ENCODE assay signal across 17 cellular contexts in the genomic region with DNA sequence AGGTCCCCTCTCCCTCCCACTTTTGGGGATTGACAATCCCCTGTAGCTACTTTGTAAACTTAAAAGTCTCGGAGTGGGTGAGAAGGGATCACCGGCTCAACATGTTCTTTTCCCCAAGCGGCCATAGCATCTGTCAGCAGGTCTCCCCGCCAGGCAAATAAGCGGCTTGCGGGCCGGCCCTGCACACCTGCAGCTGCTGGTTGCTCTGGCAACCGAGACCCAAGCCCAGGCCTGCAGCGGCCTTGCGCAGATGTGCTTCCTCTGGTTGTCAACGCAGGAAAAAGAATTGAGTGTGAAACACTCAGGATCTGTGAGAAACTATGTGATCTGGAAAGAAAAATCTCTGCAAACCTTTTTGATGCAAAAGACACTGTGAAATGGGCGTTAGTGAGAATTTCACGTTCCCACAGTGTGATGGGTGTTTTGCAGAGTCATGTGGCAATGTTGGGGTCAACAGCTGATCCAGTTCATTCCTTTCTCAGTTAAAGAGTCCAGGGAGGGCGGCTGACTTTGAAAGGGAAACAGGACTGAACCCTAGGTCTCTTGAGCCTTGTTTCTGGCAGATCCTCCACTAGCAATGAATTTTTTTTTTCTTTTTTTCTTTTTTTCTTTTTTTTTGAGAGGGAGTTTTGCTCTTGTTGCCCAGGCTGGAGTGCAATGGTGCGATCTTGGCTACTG. TPM values are rescaled to one million over a fixed set of nuclear protein-coding genes. Genes with fewer than 3 reads are reported as not detected.
DNase-seq lines count a peak whose midpoint lies in the region; ATAC-seq and TF ChIP-seq lines count a peak whose summit lies in the region.
"Had no signal": no experiment of that assay in that cellular context is flagged by ENCODE, and none has a peak within 500 bp of the region (broad histone marks: within the 10 kb centered on the region; RNA-seq: fewer than 3 reads in every experiment).

No MANE protein-coding gene starts in this region.

- H3K36me3 ChIP-seq in ectodermal cell (ENCODE audit: control insufficient read depth, insufficient read depth, low read length): no peaks in the 10 kb centered on the region

- H3K9me3 Mint-ChIP-seq in nephron (no peaks in the 10 kb centered on the region), immature natural killer cell (no peaks in the 10 kb centered on the region)
- H3K9me3 Mint-ChIP-seq: CD8-positive, alpha-beta T cell; natural killer cell had no signal

- H3K4me1 ChIP-seq in ectodermal cell (ENCODE audit: control insufficient read depth, insufficient read depth, low read length): peaks cover 10% of the 10 kb centered on the region

- H3K4me3 Mint-ChIP-seq in nephron (no peak overlapping the region), immature natural killer cell (no peak overlapping the region)
- H3K4me3 Mint-ChIP-seq: activated CD8-positive, alpha-beta T cell treated with anti-CD3 and anti-CD28 coated beads, Interleukin-2, amount 10 ng/mL, durations not matched to agents 7 days and 5 days; CD8-positive, alpha-beta T cell; natural killer cell had no signal

- no peak for ATAC-seq in GM21528 (IDR thresholded peaks at IDR 0.05; ENCODE audit: low FRiP score, unreplicated experiment)
- ATAC-seq: activated CD8-positive, alpha-beta T cell treated with anti-CD3 and anti-CD28 coated beads, Interleukin-2, amount 10 ng/mL, durations not matched to agents 7 days and 5 days; CD8-positive, alpha-beta T cell; natural killer cell had no signal

- 68 to 72% methylated on average over 15 of the region's 15 CpGs for whole genome bisulfite sequencing in ectodermal cell, 2 experiments

- H3K4me1 Mint-ChIP-seq in nephron (peaks cover 38% of the 10 kb centered on the region), immature natural killer cell (peaks cover 17 to 18% of the 10 kb centered on the region in 2 donors)

- H3K4me3 ChIP-seq in ectodermal cell (ENCODE audit: insufficient read depth, low read depth, low read length): no peak overlapping the region

- no peaks in the 10 kb centered on the region for H3K9me3 ChIP-seq in ectodermal cell (ENCODE audit: control insufficient read depth, low read length)

- peak; percentile 52 for DNase-seq in DMS 273 (lab: John Stamatoyannopoulos, UW; ENCODE audit: unreplicated experiment)
- DNase-seq in DMS 273 treated with DMSO at 0.1 percent for 48 hours (lab: John Stamatoyannopoulos, UW): no peak
- peak; percentile 70 for DNase-seq in NAMALWA (ENCODE audit: low spot score)
- DNase-seq in immature natural killer cell: no peak
- DNase-seq in stimulated activated CD4-positive, alpha-beta T cell treated with anti-CD3 and anti-CD28 coated beads, Interleukin-4, amount 100 ng/mL, for 1 hour: no peak
- DNase-seq: activated CD8-positive, alpha-beta T cell treated with anti-CD3 and anti-CD28 coated beads, Interleukin-2, amount 10 ng/mL, durations not matched to agents 7 days and 5 days; activated naive CD4-positive, alpha-beta T cell treated with anti-CD3 and anti-CD28 coated beads, Interleukin-2, amount 50 U/mL, for 16 hours; left cardiac atrium; natural killer cell; SIG-M5; small intestine; T1000 had no signal

- H3K27ac Mint-ChIP-seq in nephron (peak overlapping the region in 2 of 3 experiments; percentile 38 to 42), immature natural killer cell (no peak overlapping the region)
- H3K27ac Mint-ChIP-seq: activated CD8-positive, alpha-beta T cell treated with anti-CD3 and anti-CD28 coated beads, Interleukin-2, amount 10 ng/mL, durations not matched to agents 7 days and 5 days; CD8-positive, alpha-beta T cell; natural killer cell had no signal

- no peak for TF ChIP-seq CTCF in nephron (IDR thresholded peaks at IDR 0.05; ENCODE audit: unreplicated experiment in 3 of 3)

- H3K27me3 Mint-ChIP-seq in nephron (ENCODE audit: low read depth) (peaks cover 7% of the 10 kb centered on the region), immature natural killer cell (ENCODE audit: low read depth in 3 of 3) (peaks cover 4 to 7% (median 5%) of the 10 kb centered on the region in 3 donors)

- H3K36me3 Mint-ChIP-seq in nephron (ENCODE audit: low read depth) (no peaks in the 10 kb centered on the region), immature natural killer cell (no peaks in the 10 kb centered on the region)
- H3K36me3 Mint-ChIP-seq: CD8-positive, alpha-beta T cell; natural killer cell had no signal

- H3K27me3 ChIP-seq in ectodermal cell (ENCODE audit: control insufficient read depth, insufficient read depth, low read length, poor library complexity, severe bottlenecking): no peaks in the 10 kb centered on the region

- peak overlapping the region; percentile 69 for H3K27ac ChIP-seq in ectodermal cell (ENCODE audit: insufficient read depth, low read depth, low read length, poor library complexity, severe bottlenecking)
- H3K27ac ChIP-seq: 22Rv1 had no signal

RNA-seq across cellular contexts. Expression of a gene that starts 28.4 kb away (rescaled TPM):
- 177 TPM for polyA plus RNA-seq in ectodermal cell (2013, experiment 1 of 4)
- polyA plus RNA-seq in ectodermal cell (2013, experiment 2 of 4): 189 TPM
- 170 TPM for polyA plus RNA-seq in ectodermal cell (2013, experiment 3 of 4)
- 183 TPM for polyA plus RNA-seq in ectodermal cell (2013, experiment 4 of 4)
- polyA plus RNA-seq in immature natural killer cell: 10 to 100 TPM; 23.6 to 32.4 (median 29.4) TPM

Comparison
In these comparisons a context has a peak if more than half of its experiments do, and no peak if none do; other contexts are left out.
1. DNase-seq: peak in DMS 273 (single experiment) and NAMALWA (single experiment); none in DMS 273 treated with DMSO at 0.1 percent for 48 hours (single experiment), immature natural killer cell (0 of 3) and stimulated activated CD4-positive, alpha-beta T cell treated with anti-CD3 and anti-CD28 coated beads, Interleukin-4, amount 100 ng/mL, for 1 hour (single experiment).
2. H3K27ac Mint-ChIP-seq: peak in nephron (2 of 3); none in immature natural killer cell (0 of 6).